Comparison of ENCODE assay signal across 9 cellular contexts in genomic region chrX:13091111-13091765, GRCh38. TPM values are rescaled to one million over a fixed set of nuclear protein-coding genes. Genes with fewer than 3 reads are reported as not detected.
A peak's percentile ranks its signal among the peaks of the same experiment; 100 is the strongest.
DNase-seq lines count a peak whose midpoint lies in the region; ATAC-seq, FAIRE-seq and TF ChIP-seq lines count a peak whose summit lies in the region.
"Had no signal": no experiment of that assay in that cellular context is flagged by ENCODE, and none has a peak within 500 bp of the region (broad histone marks: within the 10 kb centered on the region; RNA-seq: fewer than 3 reads in every experiment).

No MANE protein-coding gene starts in this region.

- DNase-seq in GF-D8 (lab: John Stamatoyannopoulos, UW) (peak; percentile 82), NOMO-1 treated with dmso at 0.1 percent for 144 hours (lab: John Stamatoyannopoulos, UW; ENCODE audit: unreplicated experiment) (peak; percentile 91), pancreas (no peak), NCI-H774 (lab: John Stamatoyannopoulos, UW) (no peak), lower leg skin (ENCODE audit: low spot score in 2 of 2) (no peak), middle frontal gyrus (ENCODE audit: extremely low spot score, low spot score) (no peak), amniotic stem cell (lab: John Stamatoyannopoulos, UW) (no peak)

- peaks cover 0 to 6% (median 0%) of the 10 kb centered on the region in 3 donors for H3K4me1 ChIP-seq in pancreas

- no peak overlapping the region for H3K4me3 ChIP-seq in pancreas
- no peak overlapping the region for H3K4me3 ChIP-seq in lower leg skin (ENCODE audit: low read depth, poor library complexity, severe bottlenecking)

- H3K27ac ChIP-seq in pancreas, result peak overlapping the region in 2 of 4 donors; percentile 31 to 55

- peak in 1 of 4 donors; percentile 8 for ATAC-seq in pancreas

- FAIRE-seq in colon (lab: Jason Lieb, UNC) (peak; percentile 72), pancreas (lab: Jason Lieb, UNC) (peak; percentile 26)

- intact Hi-C loops in pancreas (cut with DNase I), result no loop called here
- intact Hi-C loops in lower leg skin (cut with DNase I; ENCODE audit: low total_unique reads), result no loop called here

- 71 to 77% methylated on average over 6 of the region's 6 CpGs for WGBS in pancreas, 2 donors
- WGBS in lower leg skin, 2 donors, result 64 to 78% methylated on average over 6 of the region's 6 CpGs

- H3K9me3 ChIP-seq in pancreas, result no peaks in the 10 kb centered on the region

- no peak for TF ChIP-seq POLR2A in lower leg skin (IDR thresholded peaks at IDR 0.05)

- no peaks in the 10 kb centered on the region for H3K27me3 ChIP-seq in pancreas

- no peaks in the 10 kb centered on the region for H3K36me3 ChIP-seq in pancreas

- TF ChIP-seq CTCF in pancreas (IDR thresholded peaks at IDR 0.05), result no peak
- no peak for TF ChIP-seq CTCF in lower leg skin (IDR thresholded peaks at IDR 0.05)

RNA-seq across cellular contexts. Expression of gene FAM9C, which starts 46.8 kb away (rescaled TPM):
- total RNA-seq in pancreas (not detected), lower leg skin (not detected)
- not detected for polyA plus RNA-seq in pancreas
- total RNA-seq: lung microvascular endothelial cell had no signal

Comparison
In these comparisons a context has a peak if more than half of its experiments do, and no peak if none do; other contexts are left out.
1. DNase-seq: peak in GF-D8 (single experiment) and NOMO-1 treated with dmso at 0.1 percent for 144 hours (single experiment); none in pancreas (0 of 6), NCI-H774 (single experiment), lower leg skin (0 of 2), middle frontal gyrus (single experiment) and amniotic stem cell (single experiment).